ENCODE assay signal across 19 cellular contexts in genomic region chr9:28365020-28365640, GRCh38.
DNase-seq lines count a peak whose midpoint lies in the region; TF ChIP-seq lines count a peak whose summit lies in the region.
"Had no signal": no experiment of that assay in that cellular context is flagged by ENCODE, and none has a peak within 500 bp of the region (broad histone marks: within the 10 kb centered on the region; RNA-seq: fewer than 3 reads in every experiment).

No MANE protein-coding gene starts in this region.

- TF ChIP-seq POLR2A in tibial nerve (IDR thresholded peaks at IDR 0.05) = no peak

- 42 to 44% methylated on average over 6 of the region's 6 CpGs for WGBS in tibial nerve, 2 donors

- H3K27ac Mint-ChIP-seq in CD4-positive, alpha-beta memory T cell = no peak overlapping the region

- TF ChIP-seq CTCF in epithelial cell of esophagus (IDR thresholded peaks at IDR 0.05; ENCODE audit: insufficient read depth, low read depth, low read length, missing control alignments) (peak; percentile 33), tibial nerve (IDR thresholded peaks at IDR 0.05) (no peak)

- POLR2A ChIA-PET in CD4-positive, alpha-beta memory T cell (lab: Charles Lee; ENCODE audit: partially characterized antibody) = no interaction called here

- no peak overlapping the region for H3K4me3 Mint-ChIP-seq in CD4-positive, alpha-beta memory T cell
- H3K4me3 Mint-ChIP-seq: activated T-cell treated with anti-CD3 and anti-CD28 coated beads, Interleukin-2, amount 50 U/mL, for 4 hours had no signal

- no peak for TF ChIP-seq EP300 in tibial nerve (IDR thresholded peaks at IDR 0.05)

- no peaks in the 10 kb centered on the region for H3K36me3 Mint-ChIP-seq in CD4-positive, alpha-beta memory T cell

- H3K9me3 ChIP-seq in CD4-positive, alpha-beta memory T cell (ENCODE audit: control insufficient read depth in 1 of 2, low read length in 2 of 2) = no peaks in the 10 kb centered on the region
- no peaks in the 10 kb centered on the region for H3K9me3 ChIP-seq in tibial nerve
- H3K9me3 ChIP-seq: adrenal gland, Caco-2, pancreas had no signal

- DNase-seq in ELF-1 (ENCODE audit: low read depth, low spot score) (peak; percentile 57), NCI-H226 (peak; percentile 2), epithelial cell of esophagus (ENCODE audit: low read depth) (peak; percentile 73), kidney tubule cell (ENCODE audit: low spot score) (peak; percentile 32), RKO (ENCODE audit: low spot score) (no peak), tibial nerve (ENCODE audit: low spot score in 2 of 2) (no peak), NCI-H345 (lab: John Stamatoyannopoulos, UW) (no peak)
- no peak for DNase-seq in CD4-positive, alpha-beta memory T cell
- DNase-seq: activated CD4-positive, alpha-beta T cell treated with anti-CD3 and anti-CD28 coated beads for 4 hours; activated T-cell treated with anti-CD3 and anti-CD28 coated beads, Interleukin-2, amount 50 U/mL, for 4 hours; adrenal gland; NCI-H1417 treated with DMSO at 0.1 percent for 48 hours; NCI-H526 treated with DMSO at 0.1 percent for 48 hours; pancreas; stimulated activated CD4-positive, alpha-beta T cell treated with anti-CD3 and anti-CD28 coated beads, Interleukin-12 subunit alpha, Interleukin-12 subunit beta, amount 100 ng/mL, for 4 hours; T-helper 2 cell had no signal

- no peaks in the 10 kb centered on the region for H3K36me3 ChIP-seq in CD4-positive, alpha-beta memory T cell (ENCODE audit: insufficient read depth, low read length)
- no peaks in the 10 kb centered on the region for H3K36me3 ChIP-seq in tibial nerve
- H3K36me3 ChIP-seq: adrenal gland, pancreas had no signal

- no peaks in the 10 kb centered on the region for H3K4me1 ChIP-seq in CD4-positive, alpha-beta memory T cell (ENCODE audit: insufficient read depth, low read length)
- no peaks in the 10 kb centered on the region for H3K4me1 ChIP-seq in tibial nerve
- H3K4me1 ChIP-seq: adrenal gland, Caco-2, pancreas had no signal

- intact Hi-C loops in CD4-positive, alpha-beta memory T cell (cut with micrococcal nuclease) = no loop called here

- CTCF ChIA-PET in CD4-positive, alpha-beta memory T cell (lab: Charles Lee; ENCODE audit: partially characterized antibody) = no interaction called here

- H3K27me3 Mint-ChIP-seq in CD4-positive, alpha-beta memory T cell = no peaks in the 10 kb centered on the region

- H3K27me3 ChIP-seq in CD4-positive, alpha-beta memory T cell (ENCODE audit: insufficient read depth, low read length) = no peaks in the 10 kb centered on the region
- H3K27me3 ChIP-seq in tibial nerve = no peaks in the 10 kb centered on the region
- H3K27me3 ChIP-seq: adrenal gland, pancreas had no signal

- peaks cover 0 to 10% (median 4%) of the 10 kb centered on the region in 8 donors for H3K9me3 Mint-ChIP-seq in CD4-positive, alpha-beta memory T cell
- H3K9me3 Mint-ChIP-seq: activated T-cell treated with anti-CD3 and anti-CD28 coated beads, Interleukin-2, amount 50 U/mL, for 4 hours had no signal

- no peaks in the 10 kb centered on the region for H3K4me1 Mint-ChIP-seq in CD4-positive, alpha-beta memory T cell

- H3K27ac ChIP-seq in CD4-positive, alpha-beta memory T cell (ENCODE audit: low read depth, low read length) = no peak overlapping the region
- H3K27ac ChIP-seq in tibial nerve = no peak overlapping the region
- H3K27ac ChIP-seq: adrenal gland, coronary artery, pancreas had no signal

- no peak overlapping the region for H3K4me3 ChIP-seq in epithelial cell of esophagus (ENCODE audit: low read length)
- no peak overlapping the region for H3K4me3 ChIP-seq in CD4-positive, alpha-beta memory T cell (ENCODE audit: low read length in 2 of 2)
- no peak overlapping the region for H3K4me3 ChIP-seq in tibial nerve
- H3K4me3 ChIP-seq: adrenal gland, coronary artery, K562, pancreas had no signal

Comparison
In these comparisons a context has a peak if more than half of its experiments do, and no peak if none do; other contexts are left out.
1. DNase-seq: peak in ELF-1 (single experiment), NCI-H226 (single experiment), epithelial cell of esophagus (single experiment) and kidney tubule cell (single experiment); none in CD4-positive, alpha-beta memory T cell (0 of 5), RKO (single experiment), tibial nerve (0 of 2) and NCI-H345 (single experiment).